Comparison of ENCODE assay signal across 1 cellular context in genomic region chr15:60006203-60006782, GRCh38.
TF ChIP-seq lines count a peak whose summit lies in the region.

No MANE protein-coding gene starts in this region.

TF ChIP-seq in H1, 55 proteins besides CTCF, POLR2A, EP300 and RAD21 (continued from another document):
- TF ChIP-seq TAF1 (IDR thresholded peaks at IDR 0.05; ENCODE audit: low read depth, low read length): 0 out of 2 replicates have a peak, but pooled peaks have one; percentile 29
- TF ChIP-seq YY1 (IDR thresholded peaks at IDR 0.05; ENCODE audit: low read depth, low read length): no peak
- TF ChIP-seq POU5F1 (IDR thresholded peaks at IDR 0.05; ENCODE audit: low read depth, low read length): no peak
- no peak for TF ChIP-seq SUZ12 (IDR thresholded peaks at IDR 0.05; ENCODE audit: low read length)
- no peak for TF ChIP-seq TAF7 (optimal IDR thresholded peaks at IDR 0.05; ENCODE audit: borderline replicate concordance, low read depth, low read length)
- TF ChIP-seq RFX5 (IDR thresholded peaks at IDR 0.05; ENCODE audit: borderline replicate concordance, low read depth, low read length): no peak
- no peak for TF ChIP-seq SP4 (IDR thresholded peaks at IDR 0.05; ENCODE audit: low read length)
- TF ChIP-seq SIN3A (conservative IDR thresholded peaks at IDR 0.05 in 1 of 2, IDR thresholded peaks at IDR 0.05 in 1 of 2; ENCODE audit: low read depth in 1 of 2, low read length in 2 of 2): no peak
- TF ChIP-seq NRF1 (IDR thresholded peaks at IDR 0.05; ENCODE audit: low read depth, low read length): no peak
- no peak for TF ChIP-seq ZNF274 (IDR thresholded peaks at IDR 0.05; ENCODE audit: borderline replicate concordance, extremely low read depth, low read length)
- TF ChIP-seq BACH1 (IDR thresholded peaks at IDR 0.05; ENCODE audit: low read length): 0 out of 2 replicates have a peak, but pooled peaks have one; percentile 22
- TF ChIP-seq CTBP2 (IDR thresholded peaks at IDR 0.05; ENCODE audit: borderline replicate concordance, insufficient read depth, insufficient read length, low read length): peak; percentile 39
- no peak for TF ChIP-seq RXRA (IDR thresholded peaks at IDR 0.05; ENCODE audit: insufficient read depth, low read depth, low read length)
- no peak for TF ChIP-seq CBX5 (IDR thresholded peaks at IDR 0.05; ENCODE audit: low read depth, low read length)
- no peak for TF ChIP-seq KDM1A (IDR thresholded peaks at IDR 0.05; ENCODE audit: borderline replicate concordance, low read length)
- no peak for TF ChIP-seq KDM5A (IDR thresholded peaks at IDR 0.05; ENCODE audit: low read length)
- no peak for TF ChIP-seq CHD7 (IDR thresholded peaks at IDR 0.05; ENCODE audit: insufficient replicate concordance, low read length)
